8 cellular contexts compared by ENCODE assay signal in genomic region chr9:113620377-113621161, GRCh38.
A peak's percentile ranks its signal among the peaks of the same experiment; 100 is the strongest.
DNase-seq lines count a peak whose midpoint lies in the region; ATAC-seq and TF ChIP-seq lines count a peak whose summit lies in the region.

No MANE protein-coding gene starts in this region.

- H4K91ac ChIP-seq in neuronal stem cell (ENCODE audit: low read depth, low read length, poor library complexity) = no peak overlapping the region

- H3K4me2 ChIP-seq in neuronal stem cell (ENCODE audit: insufficient read depth, low read length, poor library complexity, severe bottlenecking) = no peak overlapping the region

- H3K27me3 ChIP-seq in SJSA1 (replicated peaks) = no peaks in the 10 kb centered on the region
- no peaks in the 10 kb centered on the region for H3K27me3 ChIP-seq in neuronal stem cell (ENCODE audit: control insufficient read depth in 3 of 3, insufficient read depth in 3 of 3, low read depth in 1 of 3, low read length in 3 of 3)

- peak overlapping the region; percentile 23 for H3K18ac ChIP-seq in neuronal stem cell (ENCODE audit: low read length)

- H3K36me3 ChIP-seq in SJSA1 (no peaks in the 10 kb centered on the region), neuronal stem cell (replicated peaks in 1 of 2; ENCODE audit: control insufficient read depth in 2 of 2, insufficient read depth in 2 of 2, low read length in 2 of 2) (no peaks in the 10 kb centered on the region)

- H3K23ac ChIP-seq in neuronal stem cell (ENCODE audit: low read depth, low read length, poor library complexity) = no peak overlapping the region

- no peak overlapping the region for H3K4ac ChIP-seq in neuronal stem cell (ENCODE audit: low read length)

- H3K4me3 ChIP-seq in SJSA1 = peak overlapping the region; percentile 9; the same call in 1 of the 2 replicates
- no peak overlapping the region for H3K4me3 ChIP-seq in fibroblast of mammary gland (ENCODE audit: control insufficient read depth, low read depth, low read length)
- no peak overlapping the region for H3K4me3 ChIP-seq in neuronal stem cell (ENCODE audit: low read length in 2 of 2)

- H3K9ac ChIP-seq in neuronal stem cell (ENCODE audit: low read depth, low read length, poor library complexity) = no peak overlapping the region

- in situ Hi-C loops in GM13976 (cut with MboI; ENCODE audit: low sequenced_read_pairs, unreplicated experiment) = no loop called here

- peak overlapping the region; percentile 98 for H3K27ac ChIP-seq in SJSA1
- no peak overlapping the region for H3K27ac ChIP-seq in neuronal stem cell (replicated peaks; ENCODE audit: low read length)

- no peak overlapping the region for H4K8ac ChIP-seq in neuronal stem cell (ENCODE audit: low read depth, low read length)

- no peak overlapping the region for H2BK15ac ChIP-seq in neuronal stem cell (ENCODE audit: low read length)

- no CpG with 5 or more reads among the region's 16 CpGs for WGBS in neuronal stem cell (ENCODE audit: extremely low coverage in 2 of 2, insufficient read length in 2 of 2, insufficient replicate concordance in 1 of 2), 2 donors

- H3K9me3 ChIP-seq in SJSA1 (replicated peaks) = no peaks in the 10 kb centered on the region
- no peaks in the 10 kb centered on the region for H3K9me3 ChIP-seq in neuronal stem cell (replicated peaks in 1 of 2; ENCODE audit: control insufficient read depth in 2 of 2, insufficient read depth in 1 of 2, low read depth in 1 of 2, low read length in 2 of 2)

- peak overlapping the region; percentile 59 for H2AK5ac ChIP-seq in neuronal stem cell (ENCODE audit: low read depth, low read length)

- no peak overlapping the region for H2BK120ac ChIP-seq in neuronal stem cell (ENCODE audit: low read depth, low read length)

- TF ChIP-seq CTCF in fibroblast of mammary gland (conservative IDR thresholded peaks at IDR 0.05; ENCODE audit: control insufficient read depth, insufficient read depth, low read depth, low read length) (no peak), GM13976 (IDR thresholded peaks at IDR 0.05; ENCODE audit: borderline replicate concordance, control extremely low read depth, extremely low read depth, insufficient read depth, missing control alignments) (no peak)

- H3K4me1 ChIP-seq in SJSA1 (replicated peaks) = peaks cover 59% of the 10 kb centered on the region
- H3K4me1 ChIP-seq in neuronal stem cell (ENCODE audit: control insufficient read depth in 2 of 2, insufficient read depth in 1 of 2, low read depth in 1 of 2, low read length in 2 of 2) = peaks cover 29 to 33% of the 10 kb centered on the region in 2 donors

- no peak overlapping the region for H2BK5ac ChIP-seq in neuronal stem cell (ENCODE audit: low read length)

- no peak overlapping the region for H3K14ac ChIP-seq in neuronal stem cell (ENCODE audit: low read length)

- peak in 2 of 3 donors; percentile 37 to 46 for DNase-seq in stimulated activated CD4-positive, alpha-beta T cell treated with anti-CD3 and anti-CD28 coated beads, TNF-alpha, amount 100 ng/mL, for 48 hours (ENCODE audit: low read depth in 3 of 3)
- no peak for DNase-seq in stimulated activated CD4-positive, alpha-beta T cell treated with anti-CD3 and anti-CD28 coated beads, Interleukin-4, amount 100 ng/mL, for 1 hour
- DNase-seq in SJSA1 (ENCODE audit: low read depth in 1 of 2, low spot score in 2 of 2) = peak; percentile 93
- DNase-seq in fibroblast of mammary gland (ENCODE audit: low read depth) = peak; percentile 79
- DNase-seq in neuronal stem cell (ENCODE audit: low spot score) = peak; percentile 43
- no peak for DNase-seq in GM13976 (ENCODE audit: low spot score)
- no peak for DNase-seq in activated naive CD4-positive, alpha-beta T cell (lab: John Stamatoyannopoulos, UW)

- peak overlapping the region; percentile 2 for H2BK12ac ChIP-seq in neuronal stem cell (ENCODE audit: low read length)

- ATAC-seq in GM18498 (IDR thresholded peaks at IDR 0.05; ENCODE audit: unreplicated experiment) = no peak

- H2AFZ ChIP-seq in neuronal stem cell (ENCODE audit: low read length) = peak overlapping the region; percentile 71

- no peaks in the 10 kb centered on the region for H3K79me1 ChIP-seq in neuronal stem cell (ENCODE audit: low read depth, low read length)

Comparison
In these comparisons a context has a peak if more than half of its experiments do, and no peak if none do; other contexts are left out.
1. DNase-seq: peak in stimulated activated CD4-positive, alpha-beta T cell treated with anti-CD3 and anti-CD28 coated beads, TNF-alpha, amount 100 ng/mL, for 48 hours (2 of 3), SJSA1 (2 of 2), fibroblast of mammary gland (single experiment) and neuronal stem cell (single experiment); none in stimulated activated CD4-positive, alpha-beta T cell treated with anti-CD3 and anti-CD28 coated beads, Interleukin-4, amount 100 ng/mL, for 1 hour (single experiment), GM13976 (single experiment) and activated naive CD4-positive, alpha-beta T cell (0 of 4).